In genomic region chr4:34720563-34720962, GRCh38 we compare ENCODE assay signal across 8 cellular contexts.
A peak's percentile ranks its signal among the peaks of the same experiment; 100 is the strongest.
DNase-seq lines count a peak whose midpoint lies in the region; ATAC-seq, FAIRE-seq and TF ChIP-seq lines count a peak whose summit lies in the region.

No MANE protein-coding gene starts in this region.

- H3K36me3 ChIP-seq in kidney (ENCODE audit: control insufficient read depth in 1 of 2, insufficient read depth in 2 of 2, low read length in 2 of 2) = no peaks in the 10 kb centered on the region

- H3K9me3 ChIP-seq in kidney (ENCODE audit: control insufficient read depth in 1 of 2, low read length in 2 of 2) = no peaks in the 10 kb centered on the region

- DNase-seq in ELR (ENCODE audit: low read depth) (peak; percentile 65), Kasumi-1 (lab: John Stamatoyannopoulos, UW) (peak; percentile 77 to 86), SKM-1 treated with dmso at 0.1 percent for 144 hours (lab: John Stamatoyannopoulos, UW; ENCODE audit: unreplicated experiment) (peak; percentile 60), kidney (no peak), GF-D8 (lab: John Stamatoyannopoulos, UW) (no peak)
- no peak for DNase-seq in activated CD4-positive, CD25-positive, alpha-beta regulatory T cell (lab: John Stamatoyannopoulos, UW)
- DNase-seq in activated naive CD4-positive, alpha-beta T cell treated with anti-CD3 and anti-CD28 coated beads for 36 hours = no peak

- H3K4me1 ChIP-seq in kidney (ENCODE audit: control insufficient read depth in 1 of 2, insufficient read depth in 1 of 2, low read depth in 1 of 2, low read length in 2 of 2) = no peaks in the 10 kb centered on the region

- intact Hi-C loops in kidney (cut with DNase I) = no loop called here
- intact Hi-C loops in activated naive CD4-positive, alpha-beta T cell treated with anti-CD3 and anti-CD28 coated beads for 36 hours (cut with micrococcal nuclease) = no loop called here

- no peak overlapping the region for H3K4me3 ChIP-seq in kidney (ENCODE audit: low read length in 2 of 2)

- H3K27ac Mint-ChIP-seq in activated naive CD4-positive, alpha-beta T cell treated with anti-CD3 and anti-CD28 coated beads for 36 hours = no peak overlapping the region

- no peaks in the 10 kb centered on the region for H3K36me3 Mint-ChIP-seq in activated naive CD4-positive, alpha-beta T cell treated with anti-CD3 and anti-CD28 coated beads for 36 hours (ENCODE audit: low read depth)

- CTCF ChIA-PET in activated naive CD4-positive, alpha-beta T cell treated with anti-CD3 and anti-CD28 coated beads for 36 hours (lab: Charles Lee) = interaction anchor here (0.5 to 1.1 kb wide), 2 partner anchors 12 to 36 kb away, joined by 3 to 4 read pairs; no protein-coding TSS in a partner anchor

- no peak for FAIRE-seq in kidney (lab: Jason Lieb, UNC)

- H3K4me3 Mint-ChIP-seq in activated naive CD4-positive, alpha-beta T cell treated with anti-CD3 and anti-CD28 coated beads for 36 hours = no peak overlapping the region

- H3K9ac ChIP-seq in kidney (ENCODE audit: low read length in 2 of 2) = no peak overlapping the region

- no peaks in the 10 kb centered on the region for H3K9me3 Mint-ChIP-seq in activated naive CD4-positive, alpha-beta T cell treated with anti-CD3 and anti-CD28 coated beads for 36 hours

- ATAC-seq in GM21619 (IDR thresholded peaks at IDR 0.05; ENCODE audit: unreplicated experiment) = no peak

- no peaks in the 10 kb centered on the region for H3K27me3 Mint-ChIP-seq in activated naive CD4-positive, alpha-beta T cell treated with anti-CD3 and anti-CD28 coated beads for 36 hours (ENCODE audit: low read depth)

- no peaks in the 10 kb centered on the region for H3K4me1 Mint-ChIP-seq in activated naive CD4-positive, alpha-beta T cell treated with anti-CD3 and anti-CD28 coated beads for 36 hours (ENCODE audit: low read depth)

- TF ChIP-seq CTCF in kidney (IDR thresholded peaks at IDR 0.05; ENCODE audit: borderline replicate concordance, extremely low read depth, insufficient read depth) = peak; percentile 28

- no peak overlapping the region for H3K27ac ChIP-seq in kidney (ENCODE audit: low read depth in 2 of 2, low read length in 2 of 2)

Comparison
In these comparisons a context has a peak if more than half of its experiments do, and no peak if none do; other contexts are left out.
1. DNase-seq: peak in ELR (single experiment), Kasumi-1 (2 of 2) and SKM-1 treated with dmso at 0.1 percent for 144 hours (single experiment); none in kidney (single experiment), activated CD4-positive, CD25-positive, alpha-beta regulatory T cell (0 of 4), activated naive CD4-positive, alpha-beta T cell treated with anti-CD3 and anti-CD28 coated beads for 36 hours (single experiment) and GF-D8 (single experiment).